Comparison of ENCODE assay signal across 17 cellular contexts in the genomic region with DNA sequence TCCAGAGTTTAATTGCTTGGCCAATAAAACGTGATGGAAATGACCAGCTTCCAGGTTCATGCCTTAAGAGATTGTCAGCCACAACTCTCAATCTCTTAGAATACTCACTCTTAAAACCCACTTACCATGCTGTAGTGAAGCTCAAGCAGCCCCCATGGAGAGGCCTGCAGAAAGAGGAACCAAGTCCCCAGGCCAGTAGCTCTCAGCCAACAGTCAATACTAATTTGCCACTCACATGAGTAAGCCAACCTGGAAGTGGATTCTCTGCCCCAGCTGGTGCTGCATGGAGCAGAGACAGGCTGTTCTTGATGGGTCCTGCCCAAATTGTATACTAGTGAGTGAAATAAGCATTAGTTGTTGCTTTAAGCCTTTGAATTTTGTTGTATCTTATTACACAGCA.
A peak's percentile ranks its signal among the peaks of the same experiment; 100 is the strongest.
DNase-seq lines count a peak whose midpoint lies in the region; ATAC-seq lines count a peak whose summit lies in the region.
"Had no signal": no experiment of that assay in that cellular context is flagged by ENCODE, and none has a peak within 500 bp of the region (broad histone marks: within the 10 kb centered on the region; RNA-seq: fewer than 3 reads in every experiment).

No MANE protein-coding gene starts in this region.

- ATAC-seq in HG03159 (IDR thresholded peaks at IDR 0.05; ENCODE audit: unreplicated experiment): peak; percentile 70
- ATAC-seq: CD8-positive, alpha-beta T cell had no signal

- H3K4me3 ChIP-seq in CD8-positive, alpha-beta memory T cell (ENCODE audit: low read length): no peak overlapping the region

- no peak overlapping the region for H3K4me3 Mint-ChIP-seq in CD8-positive, alpha-beta memory T cell
- H3K4me3 Mint-ChIP-seq: B cell; CD8-positive, alpha-beta T cell; T-helper 2 cell treated with Interferon-gamma antibody and Interleukin-4, amounts not matched to agents 5 μg/mL and 100 μg/mL, for 36 hours had no signal

- no peak overlapping the region for H3K27ac ChIP-seq in CD8-positive, alpha-beta memory T cell (ENCODE audit: low read depth, low read length)

- no peaks in the 10 kb centered on the region for H3K9me3 ChIP-seq in CD8-positive, alpha-beta memory T cell (ENCODE audit: low read length)

- CTCF ChIA-PET in CD8-positive, alpha-beta memory T cell (lab: Charles Lee): no interaction called here

- no peaks in the 10 kb centered on the region for H3K9me3 Mint-ChIP-seq in CD8-positive, alpha-beta memory T cell
- H3K9me3 Mint-ChIP-seq: CD8-positive, alpha-beta T cell; T-helper 2 cell treated with Interferon-gamma antibody and Interleukin-4, amounts not matched to agents 5 μg/mL and 100 μg/mL, for 36 hours had no signal

- H3K4me1 ChIP-seq in CD8-positive, alpha-beta memory T cell (ENCODE audit: insufficient read depth, low read length): no peaks in the 10 kb centered on the region

- POLR2A ChIA-PET in CD8-positive, alpha-beta memory T cell (lab: Charles Lee): no interaction called here

- H3K27me3 Mint-ChIP-seq in CD8-positive, alpha-beta memory T cell: peaks cover 0 to 7% of the 10 kb centered on the region in 2 donors
- H3K27me3 Mint-ChIP-seq: B cell had no signal

- no peaks in the 10 kb centered on the region for H3K36me3 Mint-ChIP-seq in CD8-positive, alpha-beta memory T cell
- H3K36me3 Mint-ChIP-seq: CD8-positive, alpha-beta T cell had no signal

- DNase-seq in DMS79 treated with DMSO at 0.1 percent for 48 hours (lab: John Stamatoyannopoulos, UW) (peak; percentile 4), NOMO-1 treated with DMSO at 0.1 percent for 48 hours (lab: John Stamatoyannopoulos, UW; ENCODE audit: unreplicated experiment) (peak; percentile 29), cerebellum (ENCODE audit: low spot score) (peak; percentile 24), HPDE6-E6E7 (ENCODE audit: extremely low spot score) (no peak), superior temporal gyrus (ENCODE audit: extremely low spot score) (no peak)
- DNase-seq in CD8-positive, alpha-beta memory T cell: no peak
- DNase-seq: CD8-positive, alpha-beta T cell; DND-41; GF-D8; IMR-90; NCI-H1092; NCI-H146; NCI-H2081; NCI-H526 had no signal

- H3K36me3 ChIP-seq in CD8-positive, alpha-beta memory T cell (ENCODE audit: insufficient read depth, low read length): no peaks in the 10 kb centered on the region

- H3K4me1 Mint-ChIP-seq in CD8-positive, alpha-beta memory T cell: peaks cover 0 to under 1% (median 0%) of the 10 kb centered on the region in 3 donors
- H3K4me1 Mint-ChIP-seq: B cell had no signal

- H3K27me3 ChIP-seq in CD8-positive, alpha-beta memory T cell (ENCODE audit: insufficient read depth, low read length, poor library complexity, severe bottlenecking): no peaks in the 10 kb centered on the region

- H3K27ac Mint-ChIP-seq in CD8-positive, alpha-beta memory T cell: no peak overlapping the region
- H3K27ac Mint-ChIP-seq: B cell; CD8-positive, alpha-beta T cell; T-helper 2 cell treated with Interferon-gamma antibody and Interleukin-4, amounts not matched to agents 5 μg/mL and 100 μg/mL, for 36 hours had no signal

Comparison
In these comparisons a context has a peak if more than half of its experiments do, and no peak if none do; other contexts are left out.
1. DNase-seq: peak in DMS79 treated with DMSO at 0.1 percent for 48 hours (single experiment), NOMO-1 treated with DMSO at 0.1 percent for 48 hours (single experiment) and cerebellum (single experiment); none in HPDE6-E6E7 (single experiment), CD8-positive, alpha-beta memory T cell (0 of 5) and superior temporal gyrus (single experiment).